9 cellular contexts compared by ENCODE assay signal in the genomic region with DNA sequence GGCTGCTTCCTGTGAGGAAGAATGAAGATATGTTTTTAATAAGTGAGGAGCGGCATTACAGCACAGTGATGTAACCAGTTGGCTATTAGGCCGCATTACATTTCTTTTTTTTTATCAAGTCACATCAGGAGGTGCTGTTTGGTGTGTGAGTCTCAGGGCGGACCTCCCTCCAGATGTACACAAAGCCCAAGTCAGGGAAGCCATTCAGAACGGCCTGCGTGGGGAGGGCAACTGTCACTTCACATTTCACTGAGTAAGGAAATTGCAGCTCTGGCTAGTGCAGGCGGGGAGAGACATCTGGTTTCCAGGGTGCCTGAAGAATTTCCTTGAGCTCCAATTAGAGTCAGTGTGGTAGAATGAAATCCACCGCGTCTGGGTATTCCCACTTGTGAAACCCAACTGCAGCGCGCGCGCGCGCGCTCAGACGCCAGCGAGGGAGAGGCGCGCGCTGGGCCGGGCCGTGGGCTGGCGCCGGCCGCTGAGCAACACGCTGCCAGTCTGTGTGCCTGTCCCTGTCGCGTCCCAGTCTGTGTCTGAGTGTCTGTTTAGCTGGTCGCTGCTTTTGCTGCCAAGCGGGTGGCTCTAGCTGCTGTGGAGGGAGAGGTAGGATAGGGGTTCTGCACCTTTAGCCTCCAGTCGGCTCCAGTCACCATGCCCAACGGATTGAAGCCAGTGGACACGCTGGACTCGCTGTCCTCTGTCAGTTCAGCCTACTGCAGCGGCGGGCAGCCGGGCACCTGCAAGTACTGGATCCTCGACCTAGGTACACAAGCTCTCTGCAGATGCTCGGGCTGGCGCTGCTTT.
DNase-seq lines count a peak whose midpoint lies in the region; TF ChIP-seq lines count a peak whose summit lies in the region.
"Had no signal": no experiment of that assay in that cellular context is flagged by ENCODE, and none has a peak within 500 bp of the region (broad histone marks: within the 10 kb centered on the region; RNA-seq: fewer than 3 reads in every experiment).

No MANE protein-coding gene starts in this region.

- H3K27me3 ChIP-seq in left ventricle myocardium inferior (ENCODE audit: low read depth) = no peaks in the 10 kb centered on the region
- H3K27me3 ChIP-seq in CD4-positive, alpha-beta memory T cell (ENCODE audit: insufficient read depth, low read length) = no peaks in the 10 kb centered on the region

- H3K9me3 Mint-ChIP-seq in CD4-positive, alpha-beta memory T cell = peaks cover 0 to 2% (median 0%) of the 10 kb centered on the region in 8 donors

- no peak for TF ChIP-seq CTCF in left ventricle myocardium inferior (IDR thresholded peaks at IDR 0.05; ENCODE audit: borderline replicate concordance)

- H3K27me3 Mint-ChIP-seq in CD4-positive, alpha-beta memory T cell = peaks cover 2 to 14% of the 10 kb centered on the region in 2 donors
- H3K27me3 Mint-ChIP-seq: activated naive CD8-positive, alpha-beta T cell treated with anti-CD3 and anti-CD28 coated beads, Interleukin-2, amount 10 ng/mL, durations not matched to agents 7 days and 5 days had no signal

- H3K9me3 ChIP-seq in left ventricle myocardium inferior (replicated peaks) = no peaks in the 10 kb centered on the region
- no peaks in the 10 kb centered on the region for H3K9me3 ChIP-seq in CD4-positive, alpha-beta memory T cell (ENCODE audit: control insufficient read depth in 1 of 2, low read length in 2 of 2)

- no peaks in the 10 kb centered on the region for H3K36me3 ChIP-seq in left ventricle myocardium inferior
- H3K36me3 ChIP-seq in CD4-positive, alpha-beta memory T cell (ENCODE audit: insufficient read depth, low read length) = no peaks in the 10 kb centered on the region

- peaks cover 0 to 5% of the 10 kb centered on the region in 2 donors for H3K36me3 Mint-ChIP-seq in CD4-positive, alpha-beta memory T cell

- intact Hi-C loops in left ventricle myocardium inferior (cut with micrococcal nuclease) = no loop called here
- intact Hi-C loops in CD4-positive, alpha-beta memory T cell (cut with micrococcal nuclease) = no loop called here

- no peak overlapping the region for H3K4me3 Mint-ChIP-seq in CD4-positive, alpha-beta memory T cell
- H3K4me3 Mint-ChIP-seq: activated naive CD8-positive, alpha-beta T cell treated with anti-CD3 and anti-CD28 coated beads, Interleukin-2, amount 10 ng/mL, durations not matched to agents 7 days and 5 days had no signal

- peak overlapping the region; percentile 65 for H3K4me3 ChIP-seq in left ventricle myocardium inferior
- H3K4me3 ChIP-seq in CD4-positive, alpha-beta memory T cell (ENCODE audit: low read length in 2 of 2) = no peak overlapping the region

- peak overlapping the region; percentile 82 for H3K27ac ChIP-seq in left ventricle myocardium inferior (replicated peaks)
- no peak overlapping the region for H3K27ac ChIP-seq in CD4-positive, alpha-beta memory T cell (ENCODE audit: low read depth, low read length)

- no peak overlapping the region for H3K27ac Mint-ChIP-seq in CD4-positive, alpha-beta memory T cell
- H3K27ac Mint-ChIP-seq: activated naive CD8-positive, alpha-beta T cell treated with anti-CD3 and anti-CD28 coated beads, Interleukin-2, amount 10 ng/mL, durations not matched to agents 7 days and 5 days had no signal

- H3K4me1 Mint-ChIP-seq in CD4-positive, alpha-beta memory T cell = peaks cover 4 to 8% (median 5%) of the 10 kb centered on the region in 4 donors

- POLR2A ChIA-PET in CD4-positive, alpha-beta memory T cell (lab: Charles Lee; ENCODE audit: partially characterized antibody) = no interaction called here

- CTCF ChIA-PET in CD4-positive, alpha-beta memory T cell (lab: Charles Lee; ENCODE audit: partially characterized antibody) = no interaction called here

- H3K4me1 ChIP-seq in left ventricle myocardium inferior = peaks cover 48% of the 10 kb centered on the region
- no peaks in the 10 kb centered on the region for H3K4me1 ChIP-seq in CD4-positive, alpha-beta memory T cell (ENCODE audit: insufficient read depth, low read length)

- DNase-seq in ELR (ENCODE audit: low read depth) (peak; percentile 89), amniotic epithelial cell (ENCODE audit: low read depth) (peak; percentile 93), left ventricle myocardium inferior (peak; percentile 72), putamen (ENCODE audit: low spot score) (peak; percentile 76), NOMO-1 (lab: John Stamatoyannopoulos, UW; ENCODE audit: unreplicated experiment in 2 of 2) (no peak)
- DNase-seq in CD4-positive, alpha-beta memory T cell = no peak
- DNase-seq in activated CD4-positive, alpha-beta T cell treated with anti-CD3 and anti-CD28 coated beads, Interleukin-2, amount 50 U/mL, for 1 hour = no peak
- DNase-seq in central memory CD4-positive, alpha-beta T cell = no peak
- DNase-seq: activated naive CD8-positive, alpha-beta T cell treated with anti-CD3 and anti-CD28 coated beads, Interleukin-2, amount 10 ng/mL, durations not matched to agents 7 days and 5 days had no signal

Comparison
In these comparisons a context has a peak if more than half of its experiments do, and no peak if none do; other contexts are left out.
1. DNase-seq: peak in ELR (single experiment), amniotic epithelial cell (single experiment), left ventricle myocardium inferior (single experiment) and putamen (single experiment); none in CD4-positive, alpha-beta memory T cell (0 of 5), activated CD4-positive, alpha-beta T cell treated with anti-CD3 and anti-CD28 coated beads, Interleukin-2, amount 50 U/mL, for 1 hour (single experiment), central memory CD4-positive, alpha-beta T cell (single experiment) and NOMO-1 (0 of 2).